ENCODE assay signal across 1 cellular context in the genomic region with DNA sequence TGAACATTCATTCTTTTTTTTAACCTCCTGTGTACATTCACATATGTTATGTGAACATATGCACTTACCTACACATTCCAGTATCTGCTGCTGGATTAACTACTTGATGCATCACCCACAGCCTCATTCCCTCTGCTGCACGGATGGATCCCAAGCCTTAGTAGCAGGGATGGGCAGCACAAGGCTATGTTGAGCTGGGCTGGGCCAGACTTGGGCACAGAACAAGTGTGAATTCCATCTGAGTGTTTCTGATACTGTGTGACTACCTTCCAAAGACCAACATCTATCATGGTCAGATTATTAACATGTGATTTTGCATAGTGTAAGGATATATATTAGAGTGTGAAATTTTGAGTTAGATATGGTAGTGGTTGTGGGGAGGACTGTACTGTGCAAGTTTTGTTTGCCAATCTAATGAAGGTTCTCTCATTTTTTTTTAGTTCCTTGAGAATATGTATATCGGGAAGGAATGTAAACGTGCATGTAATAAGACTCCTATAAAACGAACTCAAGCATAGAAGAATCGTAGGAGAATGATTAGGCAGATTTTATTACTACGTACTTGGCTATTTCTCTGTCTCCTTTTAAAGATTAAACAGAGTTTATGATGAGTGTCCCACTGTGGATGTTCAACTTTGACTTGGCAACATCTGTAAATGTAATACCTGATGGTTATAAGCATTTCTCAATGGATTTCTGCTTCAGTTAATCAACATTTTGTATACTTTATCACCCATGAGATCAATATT.
TF ChIP-seq lines count a peak whose summit lies in the region.

No MANE protein-coding gene starts in this region.

TF ChIP-seq in H1, 55 proteins besides CTCF, POLR2A, EP300 and RAD21:
- TF ChIP-seq BACH1 (IDR thresholded peaks at IDR 0.05; ENCODE audit: low read length) = no peak
- no peak for TF ChIP-seq BRCA1 (IDR thresholded peaks at IDR 0.05; ENCODE audit: low read depth, low read length)
- TF ChIP-seq TEAD4 (IDR thresholded peaks at IDR 0.05; ENCODE audit: low read depth, low read length) = no peak
